In genomic region chr6:73421534-73421933, GRCh38 we compare ENCODE assay signal across 1 cellular context.
TF ChIP-seq lines count a peak whose summit lies in the region.

No MANE protein-coding gene starts in this region.

TF ChIP-seq in K562, 482 proteins besides CTCF, POLR2A, EP300 and RAD21:
- TF ChIP-seq TEAD4 (IDR thresholded peaks at IDR 0.05; ENCODE audit: low read length) (peak; percentile 40), TEAD4 (CRISPR knock-in tag; IDR thresholded peaks at IDR 0.05; ENCODE audit: borderline replicate concordance) (no peak), NR2C2 (CRISPR knock-in tag; IDR thresholded peaks at IDR 0.05) (no peak), NR2C2 (tag; IDR thresholded peaks at IDR 0.05) (no peak), HBP1 (CRISPR knock-in tag; IDR thresholded peaks at IDR 0.05) (no peak), TBL1XR1 (IDR thresholded peaks at IDR 0.05; ENCODE audit: low read length in 2 of 2) (0 out of 4 replicates have a peak, but pooled peaks of 1 of the 2 experiments have one; percentile 15), PRDM10 (IDR thresholded peaks at IDR 0.05; ENCODE audit: partially characterized antibody) (no peak), KDM1A (IDR thresholded peaks at IDR 0.05) (peak; percentile 81), ARID1B (IDR thresholded peaks at IDR 0.05) (peak; percentile 24; the same call in 1 of the 2 replicates), SMARCB1 (IDR thresholded peaks at IDR 0.05; ENCODE audit: insufficient read length, low read depth) (no peak), SREBF1 (IDR thresholded peaks at IDR 0.05; ENCODE audit: borderline replicate concordance, low read depth, low read length) (no peak), ZNF445 (CRISPR knock-in tag; IDR thresholded peaks at IDR 0.05; ENCODE audit: low read depth) (no peak), CBFA2T2 (conservative IDR thresholded peaks at IDR 0.05) (peak; percentile 42; the same call in 1 of the 2 replicates), PREB (CRISPR knock-in tag; IDR thresholded peaks at IDR 0.05) (no peak), STAT5A (IDR thresholded peaks at IDR 0.05; ENCODE audit: borderline replicate concordance, low read length) (peak; percentile 71), TCF3 (CRISPR knock-in tag; IDR thresholded peaks at IDR 0.05) (peak; percentile 55), MITF (IDR thresholded peaks at IDR 0.05) (no peak), PCBP2 (IDR thresholded peaks at IDR 0.05; ENCODE audit: low read depth, low read length, poor library complexity, severe bottlenecking) (no peak), CUX1 (CRISPR knock-in tag; IDR thresholded peaks at IDR 0.05) (no peak), PKNOX1 (IDR thresholded peaks at IDR 0.05) (peak; percentile 72), SMARCE1 (IDR thresholded peaks at IDR 0.05) (no peak), CBFA2T3 (IDR thresholded peaks at IDR 0.05) (peak; percentile 72), RCOR1 (IDR thresholded peaks at IDR 0.05; ENCODE audit: borderline replicate concordance in 1 of 2, low read depth in 2 of 2, low read length in 2 of 2) (0 out of 4 replicates have a peak, but pooled peaks of 1 of the 2 experiments have one; percentile 37), MEIS2 (IDR thresholded peaks at IDR 0.05; ENCODE audit: partially characterized antibody) (peak; percentile 95)
